10 cellular contexts compared by ENCODE assay signal in the genomic region with DNA sequence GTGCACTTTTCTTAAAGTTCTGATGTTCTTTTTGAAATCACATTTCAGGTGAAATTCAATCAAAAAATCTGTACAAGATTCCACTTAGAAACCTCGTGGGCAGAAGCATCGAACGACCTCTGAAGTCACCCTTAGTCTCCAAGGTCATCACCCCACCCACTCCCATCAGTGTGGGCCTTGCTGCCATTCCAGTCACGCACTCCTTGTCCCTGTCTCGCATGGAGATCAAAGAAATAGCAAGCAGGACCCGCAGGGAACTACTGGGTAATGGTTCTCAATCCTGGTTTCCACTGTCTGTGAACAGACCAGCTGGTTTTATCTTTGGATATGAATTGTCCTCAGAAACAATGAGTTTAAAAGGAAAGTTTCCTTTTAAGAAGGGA. TPM values are rescaled to one million over a fixed set of nuclear protein-coding genes. Genes with fewer than 3 reads are reported as not detected.
DNase-seq lines count a peak whose midpoint lies in the region; ATAC-seq, FAIRE-seq and TF ChIP-seq lines count a peak whose summit lies in the region.
"Had no signal": no experiment of that assay in that cellular context is flagged by ENCODE, and none has a peak within 500 bp of the region (broad histone marks: within the 10 kb centered on the region; RNA-seq: fewer than 3 reads in every experiment).

No MANE protein-coding gene starts in this region.

- WGBS in heart left ventricle, 4 donors = 55 to 71% (median 66%) methylated on average over 6 of the region's 6 CpGs

- ATAC-seq in heart left ventricle = no peak
- no peak for ATAC-seq in HG02798 (IDR thresholded peaks at IDR 0.05; ENCODE audit: poor library complexity, unreplicated experiment)
- no peak for ATAC-seq in GM18498 (IDR thresholded peaks at IDR 0.05; ENCODE audit: unreplicated experiment)

- peak overlapping the region; percentile 44 for H3K4me3 Mint-ChIP-seq in mesothelial cell of epicardium
- H3K4me3 Mint-ChIP-seq: dendritic cell treated with granulocyte-macrophage colony-stimulating factor and Interleukin-4, amounts not matched to agents 40 ng/mL and 50 ng/mL, for 4 days had no signal

- no peak overlapping the region for H3K9ac ChIP-seq in adipocyte (ENCODE audit: low read length)

- peaks cover 0 to 20% (median 0%) of the 10 kb centered on the region in 12 donors for H3K4me1 ChIP-seq in heart left ventricle
- peaks cover 12% of the 10 kb centered on the region for H3K4me1 ChIP-seq in adipocyte (ENCODE audit: control insufficient read depth, insufficient read depth, low read length)

- peaks cover 2% of the 10 kb centered on the region for H3K27me3 Mint-ChIP-seq in mesothelial cell of epicardium (ENCODE audit: low read depth)

- peaks cover 75% of the 10 kb centered on the region for H3K4me1 Mint-ChIP-seq in mesothelial cell of epicardium

- H3K27me3 ChIP-seq in heart left ventricle = peaks cover 0 to 4% (median 0%) of the 10 kb centered on the region in 9 donors
- H3K27me3 ChIP-seq in adipocyte (replicated peaks; ENCODE audit: control insufficient read depth, insufficient read depth, low read length) = peaks cover 78% of the 10 kb centered on the region

- DNase-seq in cardiac septum (ENCODE audit: low spot score) (peak; percentile 29), heart left ventricle (no peak), adipocyte (ENCODE audit: low read depth) (peak; percentile 4), mesothelial cell of epicardium (ENCODE audit: low spot score in 2 of 2, unreplicated experiment in 2 of 2) (peak in 1 of 2 experiments; percentile 42), urothelium cell line (ENCODE audit: low spot score) (peak; percentile 8), cerebellar nuclear complex (lab: John Stamatoyannopoulos, UW) (no peak)
- DNase-seq: NCI-H510A treated with DMSO at 0.1 percent for 48 hours had no signal

- H3K36me3 Mint-ChIP-seq in mesothelial cell of epicardium = peaks cover 2% of the 10 kb centered on the region

- no peak for TF ChIP-seq CTCF in heart left ventricle (IDR thresholded peaks at IDR 0.05)
- TF ChIP-seq CTCF in mesothelial cell of epicardium (IDR thresholded peaks at IDR 0.05; ENCODE audit: unreplicated experiment) = no peak

- H3K4me3 ChIP-seq in heart left ventricle (no peak overlapping the region), adipocyte (ENCODE audit: low read length) (no peak overlapping the region)

- peak overlapping the region; percentile 98 for H3K27ac Mint-ChIP-seq in mesothelial cell of epicardium
- H3K27ac Mint-ChIP-seq: dendritic cell treated with granulocyte-macrophage colony-stimulating factor and Interleukin-4, amounts not matched to agents 40 ng/mL and 50 ng/mL, for 4 days had no signal

- TF ChIP-seq POLR2A in heart left ventricle (IDR thresholded peaks at IDR 0.05) = no peak

- H3K9me3 ChIP-seq in heart left ventricle (no peaks in the 10 kb centered on the region), adipocyte (ENCODE audit: control insufficient read depth, low read length) (no peaks in the 10 kb centered on the region)

- intact Hi-C loops in cardiac septum (cut with DNase I) = no loop called here
- intact Hi-C loops in heart left ventricle (cut with DNase I) = no loop called here

- peak overlapping the region in 1 of 12 donors; percentile 55 for H3K27ac ChIP-seq in heart left ventricle

- FAIRE-seq in urothelium cell line (lab: Jason Lieb, UNC) = no peak

- H3K36me3 ChIP-seq in heart left ventricle (peaks cover 0 to 54% (median 8%) of the 10 kb centered on the region in 9 donors), adipocyte (ENCODE audit: control insufficient read depth, insufficient read depth, low read length, severe bottlenecking) (no peaks in the 10 kb centered on the region)

- no peaks in the 10 kb centered on the region for H3K9me3 Mint-ChIP-seq in mesothelial cell of epicardium
- H3K9me3 Mint-ChIP-seq: dendritic cell treated with granulocyte-macrophage colony-stimulating factor and Interleukin-4, amounts not matched to agents 40 ng/mL and 50 ng/mL, for 4 days had no signal

RNA-seq across cellular contexts. Expression of gene SLC2A8, which starts 8.1 kb away (rescaled TPM):
- total RNA-seq in cardiac septum = 14.5 TPM
- 10 to 100 TPM; 12.1 to 25.0 (median 14.9) TPM for total RNA-seq in heart left ventricle
- polyA plus RNA-seq in heart left ventricle = 10 to 100 TPM; 15.6 to 22.1 TPM
- total RNA-seq in mesothelial cell of epicardium = 30.9 to 36.0 TPM (median 32.7 TPM) in 3 replicates

RNA-seq across cellular contexts. Expression of gene ZNF79, which starts 35.3 kb away (rescaled TPM):
- total RNA-seq in cardiac septum (5.5 TPM), heart left ventricle (1 to 10 TPM; 4.6 to 7.4 (median 5.8) TPM), mesothelial cell of epicardium (11.0 to 12.1 TPM (median 11.6 TPM) in 3 replicates)
- polyA plus RNA-seq in heart left ventricle = 1 to 10 TPM; 3.1 to 3.6 TPM

Comparison
In these comparisons a context has a peak if more than half of its experiments do, and no peak if none do; other contexts are left out.
1. DNase-seq: peak in cardiac septum (single experiment), adipocyte (single experiment) and urothelium cell line (single experiment); none in heart left ventricle (0 of 5) and cerebellar nuclear complex (0 of 2).